Comparison of ENCODE assay signal across 38 cellular contexts in genomic region chr2:218621007-218621406, GRCh38.
"Had no signal": no experiment of that assay in that cellular context is flagged by ENCODE, and none has a peak within 500 bp of the region (broad histone marks: within the 10 kb centered on the region; RNA-seq: fewer than 3 reads in every experiment).

No MANE protein-coding gene starts in this region.

- H3K27ac ChIP-seq: adrenal gland, ascending aorta, brain microvascular endothelial cell, breast epithelium, cardiac muscle cell had no signal

- H3K4me1 Mint-ChIP-seq: activated naive CD4-positive, alpha-beta T cell treated with anti-CD3 and anti-CD28 coated beads, Interleukin-2, amount 10 ng/mL, durations not matched to agents 7 days and 5 days; activated naive CD4-positive, alpha-beta T cell treated with anti-CD3 and anti-CD28 coated beads, Interleukin-2, amount 50 U/mL, for 24 hours; activated naive CD8-positive, alpha-beta T cell treated with anti-CD3 and anti-CD28 coated beads for 36 hours; activated naive CD8-positive, alpha-beta T cell treated with anti-CD3 and anti-CD28 coated beads, Interleukin-2, amount 10 ng/mL, durations not matched to agents 7 days and 5 days; activated naive CD8-positive, alpha-beta T cell treated with anti-CD3 and anti-CD28 coated beads, Interleukin-2, amount 50 U/mL, for 24 hours; activated T-helper 17 cell treated with anti-CD3 and anti-CD28 coated beads, Interleukin-2, amount 50 U/mL, for 72 hours; brain; central memory CD8-positive, alpha-beta T cell had no signal

- H3K4me1 ChIP-seq: adrenal gland, ascending aorta, breast epithelium had no signal

- H3K27me3 Mint-ChIP-seq: activated naive CD4-positive, alpha-beta T cell treated with anti-CD3 and anti-CD28 coated beads, Interleukin-2, amount 10 ng/mL, durations not matched to agents 7 days and 5 days; activated naive CD4-positive, alpha-beta T cell treated with anti-CD3 and anti-CD28 coated beads, Interleukin-2, amount 50 U/mL, for 24 hours; activated naive CD8-positive, alpha-beta T cell; activated naive CD8-positive, alpha-beta T cell treated with anti-CD3 and anti-CD28 coated beads for 36 hours; activated naive CD8-positive, alpha-beta T cell treated with anti-CD3 and anti-CD28 coated beads, Interleukin-2, amount 50 U/mL, for 24 hours; activated T-cell treated with anti-CD3 and anti-CD28 coated beads, Interleukin-2, amount 50 U/mL, for 24 hours; activated T-helper 17 cell treated with anti-CD3 and anti-CD28 coated beads, Interleukin-2, amount 50 U/mL, for 72 hours; central memory CD8-positive, alpha-beta T cell had no signal

- H3K4me3 ChIP-seq: adrenal gland, ascending aorta, breast epithelium, cardiac muscle cell had no signal

- DNase-seq: activated effector memory CD4-positive, alpha-beta T cell treated with anti-CD3 and anti-CD28 coated beads, Interleukin-2, amount 50 U/mL, for 16 hours; activated effector memory CD4-positive, alpha-beta T cell treated with Interleukin-2 at 50 U/mL for 16 hours; activated gamma-delta T cell; activated gamma-delta T cell treated with Interleukin-2 at 50 U/mL for 16 hours; activated naive CD4-positive, alpha-beta T cell; activated naive CD4-positive, alpha-beta T cell treated with anti-CD3 and anti-CD28 coated beads for 36 hours; activated naive CD4-positive, alpha-beta T cell treated with anti-CD3 and anti-CD28 coated beads, Interleukin-2, amount 10 ng/mL, durations not matched to agents 7 days and 5 days; activated naive CD4-positive, alpha-beta T cell treated with anti-CD3 and anti-CD28 coated beads, Interleukin-2, amount 50 U/mL, for 16 hours; activated naive CD4-positive, alpha-beta T cell treated with Interleukin-2 at 50 U/mL for 16 hours; activated naive CD8-positive, alpha-beta T cell treated with anti-CD3 and anti-CD28 coated beads for 36 hours; activated naive CD8-positive, alpha-beta T cell treated with anti-CD3 and anti-CD28 coated beads, Interleukin-2, amount 10 ng/mL, durations not matched to agents 7 days and 5 days; activated naive CD8-positive, alpha-beta T cell treated with anti-CD3 and anti-CD28 coated beads, Interleukin-2, amount 50 U/mL, for 24 hours; activated T-cell treated with anti-CD3 and anti-CD28 coated beads for 4 hours; activated T-cell treated with anti-CD3 and anti-CD28 coated beads, Interleukin-2, amount 50 U/mL, for 1 hour; activated T-cell treated with anti-CD3 and anti-CD28 coated beads, Interleukin-2, amount 50 U/mL, for 24 hours; activated T-cell treated with anti-CD3 and anti-CD28 coated beads, Interleukin-2, amount 50 U/mL, for 4 hours; activated T-cell treated with anti-CD3 and anti-CD28 coated beads, Interleukin-2, amount 50 U/mL, for 48 hours; activated T-cell treated with anti-CD3 and anti-CD28 coated beads, Interleukin-2, amount 50 U/mL, for 72 hours; adrenal gland; amniotic stem cell; amygdala; anterior cingulate cortex; aorta; brain microvascular endothelial cell; caudate nucleus; central memory CD4-positive, alpha-beta T cell; cerebellar nuclear complex had no signal

- H3K4me3 Mint-ChIP-seq: activated naive CD4-positive, alpha-beta T cell treated with anti-CD3 and anti-CD28 coated beads for 36 hours; activated naive CD4-positive, alpha-beta T cell treated with anti-CD3 and anti-CD28 coated beads, Interleukin-2, amount 10 ng/mL, durations not matched to agents 7 days and 5 days; activated naive CD4-positive, alpha-beta T cell treated with anti-CD3 and anti-CD28 coated beads, Interleukin-2, amount 50 U/mL, for 24 hours; activated naive CD8-positive, alpha-beta T cell; activated naive CD8-positive, alpha-beta T cell treated with anti-CD3 and anti-CD28 coated beads for 36 hours; activated naive CD8-positive, alpha-beta T cell treated with anti-CD3 and anti-CD28 coated beads, Interleukin-2, amount 10 ng/mL, durations not matched to agents 7 days and 5 days; activated naive CD8-positive, alpha-beta T cell treated with anti-CD3 and anti-CD28 coated beads, Interleukin-2, amount 50 U/mL, for 24 hours; activated T-cell treated with anti-CD3 and anti-CD28 coated beads, Interleukin-2, amount 50 U/mL, for 24 hours; activated T-cell treated with anti-CD3 and anti-CD28 coated beads, Interleukin-2, amount 50 U/mL, for 4 hours; activated T-cell treated with anti-CD3 and anti-CD28 coated beads, Interleukin-2, amount 50 U/mL, for 72 hours; activated T-helper 1 cell treated with anti-CD3 and anti-CD28 coated beads, Interleukin-12 subunit alpha, Interleukin-12 subunit beta, Interleukin-2, Interleukin-4 antibody, amounts not matched to agents 30 ng/mL and 10 ng/mL and 1 ng/mL, durations not matched to agents 14 hours and 24 hours and 36 hours; activated T-helper 17 cell treated with anti-CD3 and anti-CD28 coated beads, Interleukin-2, amount 50 U/mL, for 72 hours; brain; central memory CD8-positive, alpha-beta T cell had no signal

- H3K9me3 ChIP-seq: adrenal gland, ascending aorta, breast epithelium had no signal

- ATAC-seq: activated naive CD4-positive, alpha-beta T cell treated with anti-CD3 and anti-CD28 coated beads, Interleukin-2, amount 50 U/mL, for 72 hours; activated naive CD8-positive, alpha-beta T cell treated with anti-CD3 and anti-CD28 coated beads, Interleukin-2, amount 50 U/mL, for 24 hours; activated T-cell treated with anti-CD3 and anti-CD28 coated beads, Interleukin-2, amount 50 U/mL, for 4 hours; activated T-cell treated with anti-CD3 and anti-CD28 coated beads, Interleukin-2, amount 50 U/mL, for 72 hours; activated T-helper 17 cell treated with anti-CD3 and anti-CD28 coated beads, Interleukin-2, amount 50 U/mL, for 72 hours had no signal

- H3K27ac Mint-ChIP-seq: activated naive CD4-positive, alpha-beta T cell treated with anti-CD3 and anti-CD28 coated beads for 36 hours; activated naive CD4-positive, alpha-beta T cell treated with anti-CD3 and anti-CD28 coated beads, Interleukin-2, amount 10 ng/mL, durations not matched to agents 7 days and 5 days; activated naive CD4-positive, alpha-beta T cell treated with anti-CD3 and anti-CD28 coated beads, Interleukin-2, amount 50 U/mL, for 24 hours; activated naive CD8-positive, alpha-beta T cell; activated naive CD8-positive, alpha-beta T cell treated with anti-CD3 and anti-CD28 coated beads for 36 hours; activated naive CD8-positive, alpha-beta T cell treated with anti-CD3 and anti-CD28 coated beads, Interleukin-2, amount 10 ng/mL, durations not matched to agents 7 days and 5 days; activated naive CD8-positive, alpha-beta T cell treated with anti-CD3 and anti-CD28 coated beads, Interleukin-2, amount 50 U/mL, for 24 hours; activated T-cell treated with anti-CD3 and anti-CD28 coated beads, Interleukin-2, amount 50 U/mL, for 24 hours; activated T-cell treated with anti-CD3 and anti-CD28 coated beads, Interleukin-2, amount 50 U/mL, for 72 hours; activated T-helper 1 cell treated with anti-CD3 and anti-CD28 coated beads, Interleukin-12 subunit alpha, Interleukin-12 subunit beta, Interleukin-2, Interleukin-4 antibody, amounts not matched to agents 30 ng/mL and 10 ng/mL and 1 ng/mL, durations not matched to agents 14 hours and 24 hours and 36 hours; activated T-helper 17 cell treated with anti-CD3 and anti-CD28 coated beads, Interleukin-2, amount 50 U/mL, for 72 hours; activated T-helper 2 cell treated with anti-CD3 and anti-CD28 coated beads, Interferon-gamma antibody, Interleukin-2, Interleukin-4, amounts not matched to agents 10 μg/mL and 5 μg/mL and 100 μg/mL, durations not matched to agents 14 hours and 24 hours and 36 hours; brain had no signal

- H3K27me3 ChIP-seq: adrenal gland, ascending aorta, brain microvascular endothelial cell, breast epithelium, cardiac muscle cell had no signal

- H3K9me3 Mint-ChIP-seq: activated naive CD4-positive, alpha-beta T cell treated with anti-CD3 and anti-CD28 coated beads for 36 hours; activated naive CD4-positive, alpha-beta T cell treated with anti-CD3 and anti-CD28 coated beads, Interleukin-2, amount 10 ng/mL, durations not matched to agents 7 days and 5 days; activated naive CD4-positive, alpha-beta T cell treated with anti-CD3 and anti-CD28 coated beads, Interleukin-2, amount 50 U/mL, for 24 hours; activated naive CD4-positive, alpha-beta T cell treated with anti-CD3 and anti-CD28 coated beads, Interleukin-2, amount 50 U/mL, for 72 hours; activated naive CD8-positive, alpha-beta T cell treated with anti-CD3 and anti-CD28 coated beads for 36 hours; activated naive CD8-positive, alpha-beta T cell treated with anti-CD3 and anti-CD28 coated beads, Interleukin-2, amount 10 ng/mL, durations not matched to agents 7 days and 5 days; activated naive CD8-positive, alpha-beta T cell treated with anti-CD3 and anti-CD28 coated beads, Interleukin-2, amount 50 U/mL, for 24 hours; activated T-cell treated with anti-CD3 and anti-CD28 coated beads, Interleukin-2, amount 50 U/mL, for 24 hours; activated T-cell treated with anti-CD3 and anti-CD28 coated beads, Interleukin-2, amount 50 U/mL, for 4 hours; activated T-cell treated with anti-CD3 and anti-CD28 coated beads, Interleukin-2, amount 50 U/mL, for 72 hours; activated T-helper 1 cell treated with anti-CD3 and anti-CD28 coated beads, Interleukin-12 subunit alpha, Interleukin-12 subunit beta, Interleukin-2, Interleukin-4 antibody, amounts not matched to agents 30 ng/mL and 10 ng/mL and 1 ng/mL, durations not matched to agents 14 hours and 24 hours and 36 hours; activated T-helper 17 cell treated with anti-CD3 and anti-CD28 coated beads, Interleukin-2, amount 50 U/mL, for 72 hours; activated T-helper 2 cell treated with anti-CD3 and anti-CD28 coated beads, Interferon-gamma antibody, Interleukin-2, Interleukin-4, amounts not matched to agents 10 μg/mL and 5 μg/mL and 100 μg/mL, durations not matched to agents 14 hours and 24 hours and 36 hours; brain; central memory CD8-positive, alpha-beta T cell had no signal

- H3K36me3 Mint-ChIP-seq: activated naive CD4-positive, alpha-beta T cell treated with anti-CD3 and anti-CD28 coated beads, Interleukin-2, amount 10 ng/mL, durations not matched to agents 7 days and 5 days; activated naive CD4-positive, alpha-beta T cell treated with anti-CD3 and anti-CD28 coated beads, Interleukin-2, amount 50 U/mL, for 24 hours; activated naive CD4-positive, alpha-beta T cell treated with anti-CD3 and anti-CD28 coated beads, Interleukin-2, amount 50 U/mL, for 72 hours; activated naive CD8-positive, alpha-beta T cell; activated naive CD8-positive, alpha-beta T cell treated with anti-CD3 and anti-CD28 coated beads for 36 hours; activated naive CD8-positive, alpha-beta T cell treated with anti-CD3 and anti-CD28 coated beads, Interleukin-2, amount 10 ng/mL, durations not matched to agents 7 days and 5 days had no signal

- H3K36me3 ChIP-seq: adrenal gland, brain microvascular endothelial cell, breast epithelium, cardiac muscle cell had no signal
